1 cellular context compared by ENCODE assay signal in genomic region chr1:112716133-112716720, GRCh38.
TF ChIP-seq lines count a peak whose summit lies in the region.

No MANE protein-coding gene starts in this region.

TF ChIP-seq in IMR-90, 13 proteins besides CTCF, POLR2A, EP300 and RAD21 (continued from another document):
- TF ChIP-seq MAZ (IDR thresholded peaks at IDR 0.05; ENCODE audit: borderline replicate concordance, low read depth, low read length), result peak; percentile 39; the same call in 1 of the 2 replicates
- TF ChIP-seq FOS (IDR thresholded peaks at IDR 0.05; ENCODE audit: low read depth, low read length), result no peak
- no peak for TF ChIP-seq NFE2L2 (IDR thresholded peaks at IDR 0.05; ENCODE audit: low read depth, low read length)
- peak; percentile 52; the same call in 1 of the 2 replicates for TF ChIP-seq MAFK (IDR thresholded peaks at IDR 0.05; ENCODE audit: low read depth, low read length)
- no peak for TF ChIP-seq RFX5 (IDR thresholded peaks at IDR 0.05; ENCODE audit: low read depth, low read length)
- peak; percentile 57 for TF ChIP-seq RCOR1 (IDR thresholded peaks at IDR 0.05; ENCODE audit: insufficient replicate concordance, low read length)
- no peak for TF ChIP-seq MXI1 (IDR thresholded peaks at IDR 0.05; ENCODE audit: borderline replicate concordance, low read depth, low read length)
TF ChIP-seq in IMR-90: peak in this region for 4.
